Comparison of ENCODE assay signal across 15 cellular contexts in genomic region chr20:1907586-1907985, GRCh38. TPM values are rescaled to one million over a fixed set of nuclear protein-coding genes. Genes with fewer than 3 reads are reported as not detected.
DNase-seq lines count a peak whose midpoint lies in the region; ATAC-seq and TF ChIP-seq lines count a peak whose summit lies in the region.
"Had no signal": no experiment of that assay in that cellular context is flagged by ENCODE, and none has a peak within 500 bp of the region (broad histone marks: within the 10 kb centered on the region; RNA-seq: fewer than 3 reads in every experiment).

No MANE protein-coding gene starts in this region.

- H3K4me1 Mint-ChIP-seq in neural progenitor cell = peaks cover 5% of the 10 kb centered on the region

- no peaks in the 10 kb centered on the region for H4K20me1 ChIP-seq in neural progenitor cell (ENCODE audit: low read depth)

- H3K36me3 Mint-ChIP-seq in neural progenitor cell = peaks cover 9% of the 10 kb centered on the region
- H3K36me3 Mint-ChIP-seq: activated CD8-positive, alpha-beta memory T cell treated with anti-CD3 and anti-CD28 coated beads, Interleukin-2, amount 10 ng/mL, durations not matched to agents 7 days and 5 days had no signal

- H3K4me3 Mint-ChIP-seq in neural progenitor cell = no peak overlapping the region
- H3K4me3 Mint-ChIP-seq: activated CD8-positive, alpha-beta memory T cell treated with anti-CD3 and anti-CD28 coated beads, Interleukin-2, amount 10 ng/mL, durations not matched to agents 7 days and 5 days had no signal

- peaks cover 7% of the 10 kb centered on the region for H3K4me1 ChIP-seq in neural progenitor cell
- H3K4me1 ChIP-seq: colonic mucosa, parathyroid adenoma had no signal

- H3K36me3 ChIP-seq in neural progenitor cell = no peaks in the 10 kb centered on the region
- H3K36me3 ChIP-seq: colonic mucosa had no signal

- no peaks in the 10 kb centered on the region for H3K9me3 Mint-ChIP-seq in neural progenitor cell

- TF ChIP-seq CTCF in neural progenitor cell (IDR thresholded peaks at IDR 0.05) = no peak

- H3K4me3 ChIP-seq in neural progenitor cell = no peak overlapping the region
- H3K4me3 ChIP-seq: colonic mucosa, esophagus muscularis mucosa, tibial nerve had no signal

- peaks cover 2% of the 10 kb centered on the region for H3K27me3 Mint-ChIP-seq in neural progenitor cell (ENCODE audit: insufficient read depth, low read depth)

- no peak overlapping the region for H3K4me2 ChIP-seq in neural progenitor cell

- no peak overlapping the region for H3K9ac ChIP-seq in neural progenitor cell
- H3K9ac ChIP-seq: parathyroid adenoma had no signal

- H3K9me3 ChIP-seq in neural progenitor cell (ENCODE audit: low read depth) = peaks cover 3% of the 10 kb centered on the region
- H3K9me3 ChIP-seq: colonic mucosa, esophagus muscularis mucosa, tibial nerve had no signal

- no peak overlapping the region for H2AFZ ChIP-seq in neural progenitor cell (replicated peaks)
- H2AFZ ChIP-seq: parathyroid adenoma had no signal

- H3K27me3 ChIP-seq in neural progenitor cell = no peaks in the 10 kb centered on the region
- H3K27me3 ChIP-seq: colonic mucosa, esophagus muscularis mucosa, tibial nerve had no signal

- H3K79me2 ChIP-seq in neural progenitor cell (ENCODE audit: low read depth) = no peaks in the 10 kb centered on the region
- H3K79me2 ChIP-seq: parathyroid adenoma had no signal

- no peak overlapping the region for H3K27ac ChIP-seq in neural progenitor cell
- H3K27ac ChIP-seq: colonic mucosa, esophagus muscularis mucosa, parathyroid adenoma, tibial nerve had no signal

- DNase-seq in AG20443 (ENCODE audit: low spot score) = peak; percentile 66
- DNase-seq in RPMI7951 (ENCODE audit: low read depth) = peak; percentile 75
- peak; percentile 55 for DNase-seq in fibroblast of gingiva (ENCODE audit: low read depth)
- no peak for DNase-seq in neural progenitor cell (ENCODE audit: low spot score)
- no peak for DNase-seq in NK-92 (lab: John Stamatoyannopoulos, UW; ENCODE audit: unreplicated experiment)
- DNase-seq in Kasumi-1 (lab: John Stamatoyannopoulos, UW) = no peak
- DNase-seq in NCI-H524 (lab: John Stamatoyannopoulos, UW) = no peak
- DNase-seq: activated CD8-positive, alpha-beta memory T cell treated with anti-CD3 and anti-CD28 coated beads, Interleukin-2, amount 10 ng/mL, durations not matched to agents 7 days and 5 days; activated naive CD4-positive, alpha-beta T cell treated with anti-CD3 and anti-CD28 coated beads, Interleukin-2, amount 50 U/mL, for 16 hours; AML-193; colonic mucosa had no signal

- no peaks in the 10 kb centered on the region for H3F3A ChIP-seq in neural progenitor cell (ENCODE audit: low read depth)

- peak overlapping the region; percentile 27 for H3K27ac Mint-ChIP-seq in neural progenitor cell
- H3K27ac Mint-ChIP-seq: activated CD8-positive, alpha-beta memory T cell treated with anti-CD3 and anti-CD28 coated beads, Interleukin-2, amount 10 ng/mL, durations not matched to agents 7 days and 5 days had no signal

- ATAC-seq in HG03196 (IDR thresholded peaks at IDR 0.05; ENCODE audit: unreplicated experiment) = no peak

RNA-seq across cellular contexts. Expression of gene SIRPA, which starts 12.4 kb away (rescaled TPM):
- 7.0 and 8.5 TPM in 2 replicates for total RNA-seq in RPMI7951 (2014; rRNA removed; shearing (Covaris generic))
- total RNA-seq in neural progenitor cell (ENCODE audit: low replicate concordance) = 5.1 and 7.8 TPM in 2 replicates
- total RNA-seq: activated CD8-positive, alpha-beta memory T cell treated with anti-CD3 and anti-CD28 coated beads, Interleukin-2, amount 10 ng/mL, durations not matched to agents 7 days and 5 days had no signal

Comparison
In these comparisons a context has a peak if more than half of its experiments do, and no peak if none do; other contexts are left out.
1. DNase-seq: peak in AG20443 (single experiment), RPMI7951 (single experiment) and fibroblast of gingiva (single experiment); none in neural progenitor cell (single experiment), NK-92 (single experiment), Kasumi-1 (0 of 2) and NCI-H524 (0 of 2).